ENCODE assay signal across 27 cellular contexts in genomic region chr4:51960486-51960885, GRCh38. TPM values are rescaled to one million over a fixed set of nuclear protein-coding genes. Genes with fewer than 3 reads are reported as not detected.
A peak's percentile ranks its signal among the peaks of the same experiment; 100 is the strongest.
DNase-seq lines count a peak whose midpoint lies in the region; ATAC-seq, FAIRE-seq and TF ChIP-seq lines count a peak whose summit lies in the region.
"Had no signal": no experiment of that assay in that cellular context is flagged by ENCODE, and none has a peak within 500 bp of the region (broad histone marks: within the 10 kb centered on the region; RNA-seq: fewer than 3 reads in every experiment).

No MANE protein-coding gene starts in this region.

- POLR2A ChIA-PET in HepG2 (lab: Yijun Ruan, JAX): no interaction called here

- no peak overlapping the region for H3K4me2 ChIP-seq in HepG2 (ENCODE audit: low read depth, low read length)

- H3K4me1 ChIP-seq in foreskin keratinocyte (no peaks in the 10 kb centered on the region), pancreas (peaks cover 0 to 2% (median 0%) of the 10 kb centered on the region in 3 donors), HepG2 (ENCODE audit: insufficient read depth, low read length) (peaks cover 8% of the 10 kb centered on the region; the same call in 1 of the 2 replicates)
- H3K4me1 ChIP-seq: SJSA1 had no signal

- in situ Hi-C loops in HepG2 (cut with HindIII; ENCODE audit: extremely low pct_ligation_motif_present, low pct_unique_long_range_greater_than_20kb): no loop called here

- H3K27ac ChIP-seq in foreskin keratinocyte (no peak overlapping the region), pancreas (no peak overlapping the region), HepG2 (ENCODE audit: extremely low read length, insufficient read depth, low read length) (no peak overlapping the region)
- H3K27ac ChIP-seq: SJSA1 had no signal

- no peak for TF ChIP-seq RAD21 in HepG2 (CRISPR knock-in tag; IDR thresholded peaks at IDR 0.05)

- CTCF ChIA-PET in HepG2 (lab: Yijun Ruan, JAX; ENCODE audit: low intra/inter-chr PET ratio, low total read pairs): no interaction called here

- H3K36me3 Mint-ChIP-seq in nephron progenitor cell (ENCODE audit: low read depth): no peaks in the 10 kb centered on the region
- H3K36me3 Mint-ChIP-seq: CD14-positive monocyte had no signal

- FAIRE-seq in GM12891 (lab: Jason Lieb, UNC): peak; percentile 31
- FAIRE-seq in pancreas (lab: Jason Lieb, UNC): no peak
- FAIRE-seq in HepG2 (lab: Jason Lieb, UNC): no peak
- FAIRE-seq: GM19239, RCC 7860 had no signal

- H3K36me3 ChIP-seq in pancreas (no peaks in the 10 kb centered on the region), HepG2 (replicated peaks in 1 of 2; ENCODE audit: control insufficient read depth in 1 of 2, insufficient read depth in 2 of 2, low read length in 2 of 2) (no peaks in the 10 kb centered on the region)
- H3K36me3 ChIP-seq: SJSA1 had no signal

- intact Hi-C loops in pancreas (cut with DNase I) (no loop called here), HepG2 (cut with micrococcal nuclease; ENCODE audit: unreplicated experiment) (no loop called here)

- TF ChIP-seq POLR2A in GM12891 (IDR thresholded peaks at IDR 0.05; ENCODE audit: low read depth, low read length): no peak
- no peak for TF ChIP-seq POLR2A in HepG2 (IDR thresholded peaks at IDR 0.05; ENCODE audit: insufficient read depth in 1 of 2, low read depth in 2 of 2, low read length in 2 of 2)

- H3K9me3 ChIP-seq in pancreas (no peaks in the 10 kb centered on the region), HepG2 (ENCODE audit: low read length) (no peaks in the 10 kb centered on the region)

- H3K9ac ChIP-seq in HepG2 (ENCODE audit: insufficient read depth, low read depth, low read length): no peak overlapping the region

- no peaks in the 10 kb centered on the region for H3K9me3 Mint-ChIP-seq in nephron progenitor cell

- no peaks in the 10 kb centered on the region for H3K27me3 ChIP-seq in foreskin keratinocyte
- H3K27me3 ChIP-seq in pancreas: no peaks in the 10 kb centered on the region
- no peaks in the 10 kb centered on the region; a peak in 1 of 5 replicates for H3K27me3 ChIP-seq in HepG2 (ENCODE audit: control insufficient read depth in 1 of 2, insufficient read depth in 2 of 2, low read length in 2 of 2)
- H3K27me3 ChIP-seq: SJSA1 had no signal

- peaks cover 11% of the 10 kb centered on the region for H3K27me3 Mint-ChIP-seq in nephron progenitor cell (ENCODE audit: low read depth, poor library complexity)
- H3K27me3 Mint-ChIP-seq: IgD-negative memory B cell had no signal

- no TSS peak for BruUV-seq in HepG2 (replicated peaks; lab: Mats Ljungman, UMichigan)

- DNase-seq in GM12891 (ENCODE audit: insufficient read length, low spot score) (no peak), NCI-H1048 (lab: John Stamatoyannopoulos, UW) (peak; percentile 31), foreskin keratinocyte (peak; percentile 30 to 62), renal cortical epithelial cell (ENCODE audit: low read depth) (peak; percentile 61), pancreas (no peak), nephron progenitor cell (no peak), NCI-H1417 treated with DMSO at 0.1 percent for 48 hours (lab: John Stamatoyannopoulos, UW) (no peak), HepG2 (ENCODE audit: low spot score) (no peak)
- DNase-seq: GDM1, GOT3, MM.1S, NCI-H1092, NCI-H1436 treated with DMSO at 0.1 percent for 48 hours, NCI-H2029, NCI-H226, NCI-H510A treated with DMSO at 0.1 percent for 48 hours, NCI-H774 had no signal

- TF ChIP-seq CTCF in foreskin keratinocyte (conservative IDR thresholded peaks at IDR 0.05) (no peak), pancreas (IDR thresholded peaks at IDR 0.05) (no peak), nephron progenitor cell (IDR thresholded peaks at IDR 0.05) (no peak), HepG2 (CRISPR knock-in tag; IDR thresholded peaks at IDR 0.05) (no peak)

- no peak overlapping the region for H3K27ac Mint-ChIP-seq in nephron progenitor cell
- H3K27ac Mint-ChIP-seq: B cell, CD14-positive monocyte, IgD-negative memory B cell had no signal

- no peak overlapping the region for H3K4me3 Mint-ChIP-seq in nephron progenitor cell
- H3K4me3 Mint-ChIP-seq: B cell, CD14-positive monocyte, IgD-negative memory B cell had no signal

- TF ChIP-seq EP300 in HepG2 (IDR thresholded peaks at IDR 0.05; ENCODE audit: low read depth in 2 of 2, low read length in 2 of 2) (no peak), HepG2 (CRISPR knock-in tag; IDR thresholded peaks at IDR 0.05; ENCODE audit: borderline replicate concordance) (no peak)

- no peak overlapping the region for H3K4me3 ChIP-seq in pancreas
- no peak overlapping the region for H3K4me3 ChIP-seq in HepG2 (replicated peaks in 1 of 3; ENCODE audit: insufficient read depth in 1 of 3, low read depth in 2 of 3, low read length in 3 of 3)
- H3K4me3 ChIP-seq: SJSA1 had no signal

- no peaks in the 10 kb centered on the region for H4K20me1 ChIP-seq in HepG2 (ENCODE audit: insufficient read depth, low read length)

- no peak for ATAC-seq in foreskin keratinocyte
- ATAC-seq in pancreas: no peak
- ATAC-seq in HepG2: no peak
- ATAC-seq: HCT116, Right ventricle myocardium inferior had no signal

- no peaks in the 10 kb centered on the region for H3K79me2 ChIP-seq in HepG2 (ENCODE audit: insufficient read depth, low read length)

- WGBS in pancreas, 2 donors: 48 to 54% methylated on average over 4 of the region's 4 CpGs
- WGBS in HepG2 (ENCODE audit: low lambda C conversion rate): 0% methylated on average over 3 of the region's 4 CpGs

- no peak overlapping the region for H2AFZ ChIP-seq in HepG2 (ENCODE audit: low read length)

- no peaks in the 10 kb centered on the region for H3K4me1 Mint-ChIP-seq in nephron progenitor cell
- H3K4me1 Mint-ChIP-seq: B cell, CD14-positive monocyte, IgD-negative memory B cell had no signal

TF ChIP-seq in GM12891, 5 proteins besides CTCF, POLR2A, EP300 and RAD21:
- TF ChIP-seq PAX5 (IDR thresholded peaks at IDR 0.05; ENCODE audit: insufficient read depth, low read length, severe bottlenecking): no peak
- TF ChIP-seq POU2F2 (IDR thresholded peaks at IDR 0.05; ENCODE audit: low read depth, low read length): no peak
- no peak for TF ChIP-seq POLR2AphosphoS5 (IDR thresholded peaks at IDR 0.05; ENCODE audit: low read depth, low read length)
- no peak for TF ChIP-seq SPI1 (IDR thresholded peaks at IDR 0.05; ENCODE audit: low read depth, low read length)
- no peak for TF ChIP-seq TAF1 (IDR thresholded peaks at IDR 0.05; ENCODE audit: low read depth, low read length)

TF ChIP-seq in HepG2, 621 proteins besides CTCF, POLR2A, EP300 and RAD21 (continues in another document):
- TF ChIP-seq ZNF615 (CRISPR knock-in tag; IDR thresholded peaks at IDR 0.05; ENCODE audit: borderline replicate concordance): no peak
- no peak for TF ChIP-seq TFAP4 (IDR thresholded peaks at IDR 0.05; ENCODE audit: borderline replicate concordance, low read depth)

RNA-seq across cellular contexts. Expression of gene LRRC66, which starts 59.7 kb away (rescaled TPM):
- not detected for polyA plus RNA-seq in GM12891 (2012; ENCODE audit: low read depth, missing spikeins)
- total RNA-seq in foreskin keratinocyte (0.10 and 0.14 TPM in 2 replicates), renal cortical epithelial cell (0.55 TPM in 1 of 2 replicates, not detected in the other), pancreas (under 1 TPM in 5 of 6 donors, not detected in 1; 0.08 to 0.19 (median 0.14) TPM), HepG2 (2016; rRNA removed; fragmentation: Illumina TruSeq; extraction: Trizol) (not detected in 2 replicates)
- polyA plus RNA-seq in foreskin keratinocyte (0.02 and 0.08 TPM in 2 replicates), pancreas (under 1 TPM; 0.23 to 0.94 TPM), HepG2 (2011; rRNA removed) (0.03 TPM in 1 of 2 replicates, not detected in the other)
- total RNA-seq in HepG2 (2016; cell fraction: cytosol; rRNA removed; fragmentation: Illumina TruSeq; extraction: Trizol; ENCODE audit: low read depth): not detected in 2 replicates
- 0.02 TPM in 1 of 2 replicates, not detected in the other for total RNA-seq in HepG2 (2016; cell fraction: insoluble cytoplasmic fraction; rRNA removed; fragmentation: Illumina TruSeq; extraction: Trizol)
- total RNA-seq in HepG2 (2016; cell fraction: membrane; rRNA removed; fragmentation: Illumina TruSeq; extraction: Trizol): not detected in 2 replicates
- 0.09 TPM in 1 of 2 replicates, not detected in the other for total RNA-seq in HepG2 (2016; cell fraction: nucleus; rRNA removed; fragmentation: Illumina TruSeq; extraction: Trizol)
- 0.01 and 0.03 TPM in 2 replicates for polyA plus RNA-seq in HepG2 (2011; cell fraction: cytosol; rRNA removed)
- polyA plus RNA-seq in HepG2 (2011; cell fraction: nucleus; rRNA removed): 0.07 TPM in 1 of 2 replicates, not detected in the other
- polyA plus RNA-seq in HepG2 (2012): 0.04 TPM in 1 of 2 replicates, not detected in the other
- not detected in 2 replicates for polyA plus RNA-seq in HepG2 (2016; cell fraction: cytosol; fragmentation: Illumina TruSeq; extraction: Trizol; ENCODE audit: low read depth)
- not detected in 2 replicates for polyA plus RNA-seq in HepG2 (2016; cell fraction: insoluble cytoplasmic fraction; fragmentation: Illumina TruSeq; extraction: Trizol; ENCODE audit: low read depth)
- not detected in 2 replicates for polyA plus RNA-seq in HepG2 (2016; cell fraction: membrane; fragmentation: Illumina TruSeq; extraction: Trizol; ENCODE audit: low read depth)
- polyA plus RNA-seq in HepG2 (2016; cell fraction: nucleus; fragmentation: Illumina TruSeq; extraction: Trizol; ENCODE audit: insufficient read depth, low read depth): 0.13 TPM in 1 of 2 replicates, not detected in the other
- polyA minus RNA-seq in HepG2 (2011; rRNA and poly(A)+ RNA removed; ENCODE audit: low replicate concordance): 0.12 TPM in 1 of 2 replicates, not detected in the other
- polyA minus RNA-seq in HepG2 (2011; cell fraction: cytosol; rRNA and poly(A)+ RNA removed): not detected in 2 replicates
- polyA minus RNA-seq in HepG2 (2011; cell fraction: nucleus; rRNA and poly(A)+ RNA removed): 0.26 TPM in 1 of 2 replicates, not detected in the other
- total RNA-seq: A172, Daoy had no signal
- polyA plus RNA-seq: CD14-positive monocyte had no signal

Comparison
In these comparisons a context has a peak if more than half of its experiments do, and no peak if none do; other contexts are left out.
1. DNase-seq: peak in NCI-H1048 (single experiment), foreskin keratinocyte (2 of 2) and renal cortical epithelial cell (single experiment); none in GM12891 (single experiment), pancreas (0 of 6), nephron progenitor cell (single experiment), NCI-H1417 treated with DMSO at 0.1 percent for 48 hours (single experiment) and HepG2 (single experiment).